Comparison of ENCODE assay signal across 8 cellular contexts in genomic region chr3:37861540-37862051, GRCh38. TPM values are rescaled to one million over a fixed set of nuclear protein-coding genes. Genes with fewer than 3 reads are reported as not detected.
DNase-seq lines count a peak whose midpoint lies in the region; ATAC-seq and TF ChIP-seq lines count a peak whose summit lies in the region.

CTDSPL (plus strand) TSS chr3:37861880; CDS start chr3:37862200, 320 bp downstream.

- H3K4me2 ChIP-seq in neural progenitor cell = peak within 1 kb of the TSS; percentile 86

- H3K4me1 ChIP-seq in Caco-2 (peaks cover 42% of the 10 kb centered on the region), neural progenitor cell (peaks cover 13% of the 10 kb centered on the region)

- no TSS peak for BruUV-seq in Caco-2 (replicated peaks; lab: Mats Ljungman, UMichigan)

- H3K27me3 Mint-ChIP-seq in Caco-2 (ENCODE audit: insufficient read depth, unreplicated experiment) (no peaks in the 10 kb centered on the region), neural progenitor cell (ENCODE audit: insufficient read depth, low read depth) (peaks cover 3% of the 10 kb centered on the region)
- H3K27me3 Mint-ChIP-seq in activated naive CD8-positive, alpha-beta T cell = no peaks in the 10 kb centered on the region

- H3K4me1 Mint-ChIP-seq in Caco-2 (ENCODE audit: low read depth, unreplicated experiment) = peaks cover 27% of the 10 kb centered on the region
- peaks cover 19% of the 10 kb centered on the region for H3K4me1 Mint-ChIP-seq in activated naive CD8-positive, alpha-beta T cell (ENCODE audit: low read depth)
- H3K4me1 Mint-ChIP-seq in neural progenitor cell = peaks cover 29% of the 10 kb centered on the region

- intact Hi-C loops in Caco-2 (cut with micrococcal nuclease; ENCODE audit: unreplicated experiment) = no loop called here

- H3K36me3 Mint-ChIP-seq in Caco-2 (ENCODE audit: insufficient read depth, unreplicated experiment) (peaks cover 14% of the 10 kb centered on the region), neural progenitor cell (peaks cover 5% of the 10 kb centered on the region)
- H3K36me3 Mint-ChIP-seq in activated naive CD8-positive, alpha-beta T cell = no peaks in the 10 kb centered on the region

- H3K9me3 Mint-ChIP-seq in Caco-2 (ENCODE audit: unreplicated experiment) (no peaks in the 10 kb centered on the region), neural progenitor cell (peaks cover 5% of the 10 kb centered on the region)
- H3K9me3 Mint-ChIP-seq in activated naive CD8-positive, alpha-beta T cell (ENCODE audit: low read depth) = no peaks in the 10 kb centered on the region

- CTCF ChIA-PET in Caco-2 (lab: Charles Lee) = no interaction called here

- H3K36me3 ChIP-seq in Caco-2 (ENCODE audit: control insufficient read depth, insufficient read depth, low read length) (no peaks in the 10 kb centered on the region), neural progenitor cell (no peaks in the 10 kb centered on the region)

- no peak for ATAC-seq in GM19397 (IDR thresholded peaks at IDR 0.05; ENCODE audit: unreplicated experiment)

- TF ChIP-seq CTCF in Caco-2 (IDR thresholded peaks at IDR 0.05; ENCODE audit: insufficient read depth in 1 of 2, low read depth in 1 of 2, low read length in 1 of 2, severe bottlenecking in 1 of 2, unreplicated experiment in 1 of 2) (no peak), neural progenitor cell (IDR thresholded peaks at IDR 0.05) (no peak)

- peak within 1 kb of the TSS; percentile 9 for H3K9ac ChIP-seq in neural progenitor cell

- H3K9me3 ChIP-seq in Caco-2 = no peaks in the 10 kb centered on the region
- no peaks in the 10 kb centered on the region for H3K9me3 ChIP-seq in neural progenitor cell (ENCODE audit: low read depth)

- peak within 1 kb of the TSS; percentile 38 for H2AFZ ChIP-seq in neural progenitor cell (replicated peaks)

- H3K27me3 ChIP-seq in Caco-2 (replicated peaks; ENCODE audit: control insufficient read depth, insufficient read depth, low read length) = no peaks in the 10 kb centered on the region
- peaks cover 11% of the 10 kb centered on the region for H3K27me3 ChIP-seq in neural progenitor cell

- peak within 1 kb of the TSS; percentile 99 for H3K4me3 Mint-ChIP-seq in Caco-2 (ENCODE audit: unreplicated experiment)
- peak within 1 kb of the TSS; percentile 88 for H3K4me3 Mint-ChIP-seq in activated naive CD8-positive, alpha-beta T cell
- peak within 1 kb of the TSS; percentile 96 for H3K4me3 Mint-ChIP-seq in neural progenitor cell

- POLR2A ChIA-PET in Caco-2 (lab: Charles Lee) = no interaction called here

- H3K27ac ChIP-seq in neural progenitor cell = no peak within 1 kb of the TSS

- H3K79me2 ChIP-seq in neural progenitor cell (ENCODE audit: low read depth) = peaks cover 42% of the 10 kb centered on the region

- peaks cover 29% of the 10 kb centered on the region for H3F3A ChIP-seq in neural progenitor cell (ENCODE audit: low read depth)

- H3K27ac Mint-ChIP-seq in Caco-2 (ENCODE audit: unreplicated experiment) (peak within 1 kb of the TSS; percentile 88), neural progenitor cell (peak within 1 kb of the TSS; percentile 51)
- peak within 1 kb of the TSS; percentile 47 for H3K27ac Mint-ChIP-seq in activated naive CD8-positive, alpha-beta T cell

- peaks cover 18% of the 10 kb centered on the region for H4K20me1 ChIP-seq in neural progenitor cell (ENCODE audit: low read depth)

- peak within 1 kb of the TSS; percentile 92 for H3K4me3 ChIP-seq in Caco-2 (ENCODE audit: low read depth, low read length)
- H3K4me3 ChIP-seq in neural progenitor cell = peak within 1 kb of the TSS; percentile 86

- DNase-seq in Caco-2 (peak; percentile 49 to 61), LHCN-M2 (ENCODE audit: low read depth) (peak; percentile 49), glomerular visceral epithelial cell (ENCODE audit: extremely low spot score) (peak; percentile 67), neural progenitor cell (ENCODE audit: low spot score) (peak; percentile 82), cerebellar cortex (ENCODE audit: low spot score) (no peak)
- no peak for DNase-seq in activated CD4-positive, CD25-positive, alpha-beta regulatory T cell (lab: John Stamatoyannopoulos, UW)

RNA-seq across cellular contexts. Expression of gene CTDSPL, which starts in this region (rescaled TPM):
- total RNA-seq in Caco-2 (2022) (56.5 and 60.9 TPM in 2 replicates), LHCN-M2 (2014; rRNA removed) (25.6 and 26.5 TPM in 2 replicates), neural progenitor cell (ENCODE audit: low replicate concordance) (36.9 and 43.0 TPM in 2 replicates)
- 38.5 TPM for polyA plus RNA-seq in LHCN-M2 (2012)

Comparison
In these comparisons a context has a peak if more than half of its experiments do, and no peak if none do; other contexts are left out.
1. DNase-seq: peak in Caco-2 (2 of 2), LHCN-M2 (single experiment), glomerular visceral epithelial cell (single experiment) and neural progenitor cell (single experiment); none in activated CD4-positive, CD25-positive, alpha-beta regulatory T cell (0 of 4) and cerebellar cortex (single experiment).
2. Peak in every context shown above with its lines, with median percentiles within 50 percentile points of each other: H3K27ac Mint-ChIP-seq and H3K4me3 Mint-ChIP-seq.